In genomic region chr15:50880651-50881114, GRCh38 we compare ENCODE assay signal across 9 cellular contexts. TPM values are rescaled to one million over a fixed set of nuclear protein-coding genes. Genes with fewer than 3 reads are reported as not detected.
DNase-seq lines count a peak whose midpoint lies in the region; ATAC-seq and FAIRE-seq lines count a peak whose summit lies in the region.
"Had no signal": no experiment of that assay in that cellular context is flagged by ENCODE, and none has a peak within 500 bp of the region (broad histone marks: within the 10 kb centered on the region; RNA-seq: fewer than 3 reads in every experiment).

No MANE protein-coding gene starts in this region.

- H3K36me3 Mint-ChIP-seq in activated naive CD8-positive, alpha-beta T cell treated with anti-CD3 and anti-CD28 coated beads for 36 hours: peaks cover 13% of the 10 kb centered on the region

- peak; percentile 65 for DNase-seq in SIG-M5 treated with dmso at 0.1 percent for 504 hours (lab: John Stamatoyannopoulos, UW; ENCODE audit: unreplicated experiment)
- DNase-seq in SIG-M5 (lab: John Stamatoyannopoulos, UW): no peak
- no peak for DNase-seq in activated naive CD8-positive, alpha-beta T cell treated with anti-CD3 and anti-CD28 coated beads for 36 hours
- DNase-seq in urothelium cell line (ENCODE audit: low spot score): no peak
- no peak for DNase-seq in NCI-H1092 (lab: John Stamatoyannopoulos, UW)
- DNase-seq in putamen (ENCODE audit: low spot score): no peak

- FAIRE-seq in urothelium cell line (lab: Jason Lieb, UNC): no peak
- FAIRE-seq: TTC549 had no signal

- peaks cover 40% of the 10 kb centered on the region for H3K4me1 ChIP-seq in skeletal muscle satellite cell (ENCODE audit: control insufficient read depth, insufficient read depth, low read length)

- H3K27me3 ChIP-seq in skeletal muscle satellite cell (ENCODE audit: control insufficient read depth, insufficient read depth, low read length): no peaks in the 10 kb centered on the region

- H3K9ac ChIP-seq in skeletal muscle satellite cell (ENCODE audit: low read depth, low read length): peak overlapping the region; percentile 12

- no peaks in the 10 kb centered on the region for H3K9me3 ChIP-seq in skeletal muscle satellite cell (replicated peaks; ENCODE audit: low read length)

- H3K4me1 Mint-ChIP-seq in activated naive CD8-positive, alpha-beta T cell treated with anti-CD3 and anti-CD28 coated beads for 36 hours: peaks cover 85% of the 10 kb centered on the region

- H3K4me3 Mint-ChIP-seq in activated naive CD8-positive, alpha-beta T cell treated with anti-CD3 and anti-CD28 coated beads for 36 hours: peak overlapping the region; percentile 59

- H3K27ac Mint-ChIP-seq in activated naive CD8-positive, alpha-beta T cell treated with anti-CD3 and anti-CD28 coated beads for 36 hours: peak overlapping the region; percentile 98

- H3K4me2 ChIP-seq in skeletal muscle satellite cell (ENCODE audit: low read length): peak overlapping the region; percentile 14

- no peaks in the 10 kb centered on the region for H3K36me3 ChIP-seq in skeletal muscle satellite cell (ENCODE audit: insufficient read depth, low read length)

- no peaks in the 10 kb centered on the region for H3K27me3 Mint-ChIP-seq in activated naive CD8-positive, alpha-beta T cell treated with anti-CD3 and anti-CD28 coated beads for 36 hours

- H3K9me3 Mint-ChIP-seq in activated naive CD8-positive, alpha-beta T cell treated with anti-CD3 and anti-CD28 coated beads for 36 hours: peaks cover 4% of the 10 kb centered on the region

- H3K4me3 ChIP-seq in skeletal muscle satellite cell (ENCODE audit: low read length): no peak overlapping the region

- ATAC-seq in HG03520 (IDR thresholded peaks at IDR 0.05; ENCODE audit: unreplicated experiment): peak; percentile 37

RNA-seq across cellular contexts. Expression of gene AP4E1, which starts 27.8 kb away (rescaled TPM):
- total RNA-seq in activated naive CD8-positive, alpha-beta T cell treated with anti-CD3 and anti-CD28 coated beads for 36 hours: 10 to 100 TPM; 20.7 to 20.9 TPM
- total RNA-seq in skeletal muscle satellite cell (2012; rRNA removed): 11.8 and 15.7 TPM in 2 replicates
